In the genomic region with DNA sequence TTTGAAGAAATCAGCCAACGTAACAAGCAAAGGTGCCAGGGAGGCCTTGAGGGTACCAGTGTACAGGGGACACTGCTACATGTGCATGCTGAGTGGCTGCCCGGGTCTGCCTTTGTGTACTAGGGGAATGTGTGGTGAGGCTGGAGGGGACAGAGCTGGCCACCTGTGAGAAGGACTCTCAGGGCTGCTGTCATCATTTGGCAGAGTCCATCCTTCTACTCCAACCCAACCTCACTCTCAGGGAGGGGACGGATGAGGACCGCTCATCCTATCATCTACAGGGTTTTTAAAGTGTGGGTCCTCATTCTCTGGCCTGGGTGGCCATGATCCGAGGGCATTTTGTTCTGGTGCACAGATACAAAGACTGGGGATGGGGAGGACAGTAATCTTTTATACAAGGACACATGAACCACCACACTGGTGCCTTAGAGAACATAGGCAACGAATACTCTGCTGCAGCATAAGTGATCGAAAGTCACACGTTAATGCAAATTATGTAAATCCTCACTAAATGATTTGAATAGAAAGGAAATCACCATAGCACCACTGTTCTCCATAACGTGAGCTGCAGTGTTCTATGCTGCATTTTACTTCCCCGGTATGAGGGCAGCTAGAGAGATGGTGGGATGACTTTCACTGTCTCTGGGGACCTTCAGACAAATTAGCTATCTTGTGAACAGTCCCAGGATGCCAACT, we compare ENCODE assay signal across 1 cellular context.
TF ChIP-seq lines count a peak whose summit lies in the region.

No MANE protein-coding gene starts in this region.

TF ChIP-seq in HepG2, 621 proteins besides CTCF, POLR2A, EP300 and RAD21 (continued from another document):
- TF ChIP-seq, protein P1, sequence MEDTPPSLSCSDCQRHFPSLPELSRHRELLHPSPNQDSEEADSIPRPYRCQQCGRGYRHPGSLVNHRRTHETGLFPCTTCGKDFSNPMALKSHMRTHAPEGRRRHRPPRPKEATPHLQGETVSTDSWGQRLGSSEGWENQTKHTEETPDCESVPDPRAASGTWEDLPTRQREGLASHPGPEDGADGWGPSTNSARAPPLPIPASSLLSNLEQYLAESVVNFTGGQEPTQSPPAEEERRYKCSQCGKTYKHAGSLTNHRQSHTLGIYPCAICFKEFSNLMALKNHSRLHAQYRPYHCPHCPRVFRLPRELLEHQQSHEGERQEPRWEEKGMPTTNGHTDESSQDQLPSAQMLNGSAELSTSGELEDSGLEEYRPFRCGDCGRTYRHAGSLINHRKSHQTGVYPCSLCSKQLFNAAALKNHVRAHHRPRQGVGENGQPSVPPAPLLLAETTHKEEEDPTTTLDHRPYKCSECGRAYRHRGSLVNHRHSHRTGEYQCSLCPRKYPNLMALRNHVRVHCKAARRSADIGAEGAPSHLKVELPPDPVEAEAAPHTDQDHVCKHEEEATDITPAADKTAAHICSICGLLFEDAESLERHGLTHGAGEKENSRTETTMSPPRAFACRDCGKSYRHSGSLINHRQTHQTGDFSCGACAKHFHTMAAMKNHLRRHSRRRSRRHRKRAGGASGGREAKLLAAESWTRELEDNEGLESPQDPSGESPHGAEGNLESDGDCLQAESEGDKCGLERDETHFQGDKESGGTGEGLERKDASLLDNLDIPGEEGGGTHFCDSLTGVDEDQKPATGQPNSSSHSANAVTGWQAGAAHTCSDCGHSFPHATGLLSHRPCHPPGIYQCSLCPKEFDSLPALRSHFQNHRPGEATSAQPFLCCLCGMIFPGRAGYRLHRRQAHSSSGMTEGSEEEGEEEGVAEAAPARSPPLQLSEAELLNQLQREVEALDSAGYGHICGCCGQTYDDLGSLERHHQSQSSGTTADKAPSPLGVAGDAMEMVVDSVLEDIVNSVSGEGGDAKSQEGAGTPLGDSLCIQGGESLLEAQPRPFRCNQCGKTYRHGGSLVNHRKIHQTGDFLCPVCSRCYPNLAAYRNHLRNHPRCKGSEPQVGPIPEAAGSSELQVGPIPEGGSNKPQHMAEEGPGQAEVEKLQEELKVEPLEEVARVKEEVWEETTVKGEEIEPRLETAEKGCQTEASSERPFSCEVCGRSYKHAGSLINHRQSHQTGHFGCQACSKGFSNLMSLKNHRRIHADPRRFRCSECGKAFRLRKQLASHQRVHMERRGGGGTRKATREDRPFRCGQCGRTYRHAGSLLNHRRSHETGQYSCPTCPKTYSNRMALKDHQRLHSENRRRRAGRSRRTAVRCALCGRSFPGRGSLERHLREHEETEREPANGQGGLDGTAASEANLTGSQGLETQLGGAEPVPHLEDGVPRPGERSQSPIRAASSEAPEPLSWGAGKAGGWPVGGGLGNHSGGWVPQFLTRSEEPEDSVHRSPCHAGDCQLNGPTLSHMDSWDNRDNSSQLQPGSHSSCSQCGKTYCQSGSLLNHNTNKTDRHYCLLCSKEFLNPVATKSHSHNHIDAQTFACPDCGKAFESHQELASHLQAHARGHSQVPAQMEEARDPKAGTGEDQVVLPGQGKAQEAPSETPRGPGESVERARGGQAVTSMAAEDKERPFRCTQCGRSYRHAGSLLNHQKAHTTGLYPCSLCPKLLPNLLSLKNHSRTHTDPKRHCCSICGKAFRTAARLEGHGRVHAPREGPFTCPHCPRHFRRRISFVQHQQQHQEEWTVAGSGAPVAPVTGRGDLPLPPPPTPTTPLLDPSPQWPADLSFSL (CRISPR knock-in tag; IDR thresholded peaks at IDR 0.05): no peak
- TF ChIP-seq HOXA9 (CRISPR knock-in tag; IDR thresholded peaks at IDR 0.05; ENCODE audit: borderline replicate concordance) (no peak), ZSCAN31 (CRISPR knock-in tag; IDR thresholded peaks at IDR 0.05; ENCODE audit: low read depth) (no peak)
- TF ChIP-seq, protein P2, sequence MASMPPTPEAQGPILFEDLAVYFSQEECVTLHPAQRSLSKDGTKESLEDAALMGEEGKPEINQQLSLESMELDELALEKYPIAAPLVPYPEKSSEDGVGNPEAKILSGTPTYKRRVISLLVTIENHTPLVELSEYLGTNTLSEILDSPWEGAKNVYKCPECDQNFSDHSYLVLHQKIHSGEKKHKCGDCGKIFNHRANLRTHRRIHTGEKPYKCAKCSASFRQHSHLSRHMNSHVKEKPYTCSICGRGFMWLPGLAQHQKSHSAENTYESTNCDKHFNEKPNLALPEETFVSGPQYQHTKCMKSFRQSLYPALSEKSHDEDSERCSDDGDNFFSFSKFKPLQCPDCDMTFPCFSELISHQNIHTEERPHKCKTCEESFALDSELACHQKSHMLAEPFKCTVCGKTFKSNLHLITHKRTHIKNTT (CRISPR knock-in tag; IDR thresholded peaks at IDR 0.05): no peak
